In the genomic region with DNA sequence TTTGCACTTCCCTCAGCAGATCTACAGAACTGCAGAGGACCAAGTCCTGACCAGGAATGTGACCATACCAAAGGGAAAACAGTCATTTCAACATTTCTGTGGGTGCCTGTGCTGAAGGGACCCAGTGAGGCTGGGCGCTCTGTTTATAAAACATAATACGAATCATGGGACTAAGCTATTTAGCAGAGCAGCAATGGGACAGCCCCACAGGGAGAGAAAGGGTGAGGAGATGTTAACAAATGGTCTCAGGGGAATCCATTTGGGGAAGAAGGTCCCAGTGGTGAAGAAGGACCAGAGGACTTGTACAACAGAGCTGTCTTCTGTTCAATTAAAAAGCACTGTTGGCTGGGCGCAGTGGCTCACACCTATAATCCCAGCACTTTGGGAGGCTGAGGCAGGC, we compare ENCODE assay signal across 26 cellular contexts.
"Had no signal": no experiment of that assay in that cellular context is flagged by ENCODE, and none has a peak within 500 bp of the region (broad histone marks: within the 10 kb centered on the region; RNA-seq: fewer than 3 reads in every experiment).

No MANE protein-coding gene starts in this region.

- ATAC-seq: effector memory CD8-positive, alpha-beta T cell; gastroesophageal sphincter; left colon; natural killer cell; right cardiac atrium; stimulated activated naive CD8-positive, alpha-beta T cell treated with anti-CD3 and anti-CD28 coated beads, Interleukin-15, amount 100 ng/mL, for 72 hours had no signal

- H3K9ac ChIP-seq: neural progenitor cell had no signal

- FAIRE-seq: keratinocyte had no signal

- H3K36me3 ChIP-seq: adrenal gland, ascending aorta, brain microvascular endothelial cell, gastroesophageal sphincter, neural progenitor cell, uterus had no signal

- H3K27me3 ChIP-seq: adrenal gland, ascending aorta, brain microvascular endothelial cell, gastroesophageal sphincter, neural progenitor cell, uterus had no signal

- H2AFZ ChIP-seq: neural progenitor cell had no signal

- H3K9me3 ChIP-seq: adrenal gland, ascending aorta, gastroesophageal sphincter, uterus had no signal

- H3K27ac ChIP-seq: adrenal gland, ascending aorta, brain microvascular endothelial cell, coronary artery, gastroesophageal sphincter, neural progenitor cell, uterus had no signal

- H3K4me1 ChIP-seq: adrenal gland, ascending aorta, gastroesophageal sphincter, neural progenitor cell, uterus had no signal

- DNase-seq: activated CD4-positive, alpha-beta T cell treated with anti-CD3 and anti-CD28 coated beads for 4 hours; activated CD4-positive, alpha-beta T cell treated with anti-CD3 and anti-CD28 coated beads, Interleukin-2, amount 50 U/mL, for 4 hours; activated CD4-positive, CD25-positive, alpha-beta regulatory T cell; activated effector memory CD4-positive, alpha-beta T cell treated with Interleukin-2 at 50 U/mL for 16 hours; activated naive CD4-positive, alpha-beta T cell treated with Interleukin-2 at 50 U/mL for 16 hours; adrenal gland; brain microvascular endothelial cell; effector memory CD8-positive, alpha-beta T cell; erythroblast; head of caudate nucleus; hippocampal formation; left colon; mammary epithelial cell; natural killer cell; occipital lobe; posterior cingulate gyrus; right cardiac atrium; stimulated activated CD4-positive, alpha-beta T cell treated with anti-CD3 and anti-CD28 coated beads, Interleukin-2, amount 100 ng/mL, for 48 hours; stimulated activated naive CD8-positive, alpha-beta T cell treated with anti-CD3 and anti-CD28 coated beads, Interleukin-15, amount 100 ng/mL, for 72 hours; substantia nigra; uterus had no signal

- H3K4me2 ChIP-seq: neural progenitor cell had no signal

- H3K4me3 ChIP-seq: adrenal gland, ascending aorta, coronary artery, gastroesophageal sphincter, neural progenitor cell, uterus had no signal
